Comparison of ENCODE assay signal across 25 cellular contexts in the genomic region with DNA sequence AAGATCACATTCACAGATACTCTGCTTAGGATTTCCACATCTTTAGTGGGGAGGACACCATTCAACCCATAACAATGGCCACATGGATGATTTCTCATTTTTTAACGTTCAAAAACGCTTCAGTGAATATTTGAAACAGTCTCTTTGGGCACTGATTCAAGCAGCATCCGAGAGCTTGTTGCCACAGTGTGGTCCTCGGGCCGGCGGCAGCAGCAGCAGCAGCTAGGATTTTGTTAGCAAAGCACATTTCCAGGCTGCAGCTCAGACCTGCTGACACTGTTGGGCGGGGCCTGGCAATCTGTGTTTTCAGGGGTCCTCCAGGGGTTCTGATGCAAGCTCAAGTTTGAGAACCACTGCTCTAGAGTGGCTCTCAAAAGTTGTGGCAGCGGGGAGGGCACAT.
"Had no signal": no experiment of that assay in that cellular context is flagged by ENCODE, and none has a peak within 500 bp of the region (broad histone marks: within the 10 kb centered on the region; RNA-seq: fewer than 3 reads in every experiment).

No MANE protein-coding gene starts in this region.

- ATAC-seq: esophagus mucosa, gastrocnemius medialis, heart right ventricle, left cardiac atrium, left lung, left ventricle myocardium superior, lower lobe of right lung had no signal

- FAIRE-seq: colon, islet of Langerhans, keratinocyte had no signal

- H3K9me3 ChIP-seq: esophagus squamous epithelium, gastrocnemius medialis, left lung, lower lobe of right lung had no signal

- H3K4me1 ChIP-seq: esophagus squamous epithelium, gastrocnemius medialis, heart right ventricle, left lung, lower lobe of right lung had no signal

- DNase-seq: dermis blood vessel endothelial cell; dorsolateral prefrontal cortex; effector CD4-positive, alpha-beta T cell; effector memory CD4-positive, alpha-beta T cell; erythroblast; esophagus squamous epithelium; foreskin fibroblast; foreskin melanocyte; gastrocnemius medialis; glutamatergic neuron; head of caudate nucleus; heart right ventricle; hippocampal formation; left cardiac atrium; left lung; left ventricle myocardium superior; lower lobe of right lung; mesendoderm; midbrain had no signal

- H3K36me3 ChIP-seq: esophagus squamous epithelium, gastrocnemius medialis, heart right ventricle, left lung, lower lobe of right lung had no signal

- H3K27me3 ChIP-seq: dorsolateral prefrontal cortex, esophagus squamous epithelium, gastrocnemius medialis, left lung had no signal

- H3K27ac ChIP-seq: coronary artery, dorsolateral prefrontal cortex, epithelial cell of prostate, esophagus squamous epithelium, gastrocnemius medialis, heart right ventricle, left lung, lower lobe of right lung had no signal

- H3K4me3 ChIP-seq: coronary artery, dorsolateral prefrontal cortex, esophagus squamous epithelium, gastrocnemius medialis, heart right ventricle, left lung, lower lobe of right lung had no signal
